1 cellular context compared by ENCODE assay signal in genomic region chr11:4891996-4892640, GRCh38.
TF ChIP-seq lines count a peak whose summit lies in the region.

No MANE protein-coding gene starts in this region.

TF ChIP-seq in HepG2, 621 proteins besides CTCF, POLR2A, EP300 and RAD21:
- TF ChIP-seq MXI1 (IDR thresholded peaks at IDR 0.05; ENCODE audit: borderline replicate concordance, low read depth, low read length): no peak
- no peak for TF ChIP-seq RXRB (CRISPR knock-in tag; IDR thresholded peaks at IDR 0.05; ENCODE audit: borderline replicate concordance)
- TF ChIP-seq, protein P1, sequence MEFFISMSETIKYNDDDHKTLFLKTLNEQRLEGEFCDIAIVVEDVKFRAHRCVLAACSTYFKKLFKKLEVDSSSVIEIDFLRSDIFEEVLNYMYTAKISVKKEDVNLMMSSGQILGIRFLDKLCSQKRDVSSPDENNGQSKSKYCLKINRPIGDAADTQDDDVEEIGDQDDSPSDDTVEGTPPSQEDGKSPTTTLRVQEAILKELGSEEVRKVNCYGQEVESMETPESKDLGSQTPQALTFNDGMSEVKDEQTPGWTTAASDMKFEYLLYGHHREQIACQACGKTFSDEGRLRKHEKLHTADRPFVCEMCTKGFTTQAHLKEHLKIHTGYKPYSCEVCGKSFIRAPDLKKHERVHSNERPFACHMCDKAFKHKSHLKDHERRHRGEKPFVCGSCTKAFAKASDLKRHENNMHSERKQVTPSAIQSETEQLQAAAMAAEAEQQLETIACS (CRISPR knock-in tag; IDR thresholded peaks at IDR 0.05): no peak
- TF ChIP-seq, protein P2, sequence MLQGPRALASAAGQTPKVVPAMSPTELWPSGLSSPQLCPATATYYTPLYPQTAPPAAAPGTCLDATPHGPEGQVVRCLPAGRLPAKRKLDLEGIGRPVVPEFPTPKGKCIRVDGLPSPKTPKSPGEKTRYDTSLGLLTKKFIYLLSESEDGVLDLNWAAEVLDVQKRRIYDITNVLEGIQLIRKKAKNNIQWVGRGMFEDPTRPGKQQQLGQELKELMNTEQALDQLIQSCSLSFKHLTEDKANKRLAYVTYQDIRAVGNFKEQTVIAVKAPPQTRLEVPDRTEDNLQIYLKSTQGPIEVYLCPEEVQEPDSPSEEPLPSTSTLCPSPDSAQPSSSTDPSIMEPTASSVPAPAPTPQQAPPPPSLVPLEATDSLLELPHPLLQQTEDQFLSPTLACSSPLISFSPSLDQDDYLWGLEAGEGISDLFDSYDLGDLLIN (CRISPR knock-in tag; IDR thresholded peaks at IDR 0.05; ENCODE audit: borderline replicate concordance): no peak
- no peak for TF ChIP-seq DR1 (CRISPR knock-in tag; IDR thresholded peaks at IDR 0.05)
- TF ChIP-seq ZNF230 (CRISPR knock-in tag; IDR thresholded peaks at IDR 0.05): no peak
- TF ChIP-seq, protein P3, sequence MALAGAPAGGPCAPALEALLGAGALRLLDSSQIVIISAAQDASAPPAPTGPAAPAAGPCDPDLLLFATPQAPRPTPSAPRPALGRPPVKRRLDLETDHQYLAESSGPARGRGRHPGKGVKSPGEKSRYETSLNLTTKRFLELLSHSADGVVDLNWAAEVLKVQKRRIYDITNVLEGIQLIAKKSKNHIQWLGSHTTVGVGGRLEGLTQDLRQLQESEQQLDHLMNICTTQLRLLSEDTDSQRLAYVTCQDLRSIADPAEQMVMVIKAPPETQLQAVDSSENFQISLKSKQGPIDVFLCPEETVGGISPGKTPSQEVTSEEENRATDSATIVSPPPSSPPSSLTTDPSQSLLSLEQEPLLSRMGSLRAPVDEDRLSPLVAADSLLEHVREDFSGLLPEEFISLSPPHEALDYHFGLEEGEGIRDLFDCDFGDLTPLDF (CRISPR knock-in tag; IDR thresholded peaks at IDR 0.05): no peak
- no peak for TF ChIP-seq HOXA7 (CRISPR knock-in tag; IDR thresholded peaks at IDR 0.05)
- TF ChIP-seq ZNF850 (CRISPR knock-in tag; conservative IDR thresholded peaks at IDR 0.05): no peak
- TF ChIP-seq SMARCE1 (IDR thresholded peaks at IDR 0.05; ENCODE audit: borderline replicate concordance): no peak
- TF ChIP-seq RERE (CRISPR knock-in tag; IDR thresholded peaks at IDR 0.05; ENCODE audit: low read depth): no peak
